ENCODE assay signal across 8 cellular contexts in genomic region chr12:109999983-110000505, GRCh38. TPM values are rescaled to one million over a fixed set of nuclear protein-coding genes. Genes with fewer than 3 reads are reported as not detected.
A peak's percentile ranks its signal among the peaks of the same experiment; 100 is the strongest.
DNase-seq lines count a peak whose midpoint lies in the region; ATAC-seq and TF ChIP-seq lines count a peak whose summit lies in the region.

No MANE protein-coding gene starts in this region.

- H3K27ac ChIP-seq in GM23248 (peak overlapping the region; percentile 43), trophoblast cell (ENCODE audit: low read depth, low read length) (no peak overlapping the region)

- no peak for TF ChIP-seq CTCF in WTC11 (IDR thresholded peaks at IDR 0.05)
- no peak for TF ChIP-seq CTCF in fibroblast of pulmonary artery (IDR thresholded peaks at IDR 0.05; ENCODE audit: low read length, missing control alignments)

- H2AK5ac ChIP-seq in trophoblast cell (ENCODE audit: low read length) = no peak overlapping the region

- no peak overlapping the region for H2BK120ac ChIP-seq in trophoblast cell (ENCODE audit: insufficient read depth, low read length, poor library complexity)

- peaks cover 23% of the 10 kb centered on the region for H3K4me1 Mint-ChIP-seq in WTC11

- H3K9me3 ChIP-seq in GM23248 (ENCODE audit: low read depth) = no peaks in the 10 kb centered on the region
- no peaks in the 10 kb centered on the region for H3K9me3 ChIP-seq in trophoblast cell (ENCODE audit: insufficient read depth, low read depth, low read length)

- in situ Hi-C loops in ACHN (cut with HindIII; ENCODE audit: low pct_ligation_motif_present, low pct_unique_long_range_greater_than_20kb, low sequenced_read_pairs) (no loop called here), GM23248 (cut with MboI) (no loop called here)

- peaks cover 43% of the 10 kb centered on the region for H3K4me1 ChIP-seq in GM23248 (ENCODE audit: insufficient read depth)
- H3K4me1 ChIP-seq in trophoblast cell (ENCODE audit: control insufficient read depth in 1 of 2, insufficient read depth in 2 of 2, low read length in 2 of 2) = peaks cover 0 to 4% of the 10 kb centered on the region in 2 experiments

- no peaks in the 10 kb centered on the region for H4K20me1 ChIP-seq in GM23248 (ENCODE audit: insufficient read depth)

- H3K36me3 Mint-ChIP-seq in WTC11 = no peaks in the 10 kb centered on the region

- no peak overlapping the region for H3K4ac ChIP-seq in trophoblast cell (ENCODE audit: low read depth, low read length)

- H3K4me2 ChIP-seq in GM23248 (ENCODE audit: unreplicated experiment) = peak overlapping the region; percentile 92
- H3K4me2 ChIP-seq in trophoblast cell (ENCODE audit: low read length) = peak overlapping the region; percentile 80

- no peaks in the 10 kb centered on the region for H3K9me2 ChIP-seq in GM23248 (ENCODE audit: insufficient read depth)

- no peaks in the 10 kb centered on the region for H3K9me3 Mint-ChIP-seq in WTC11

- H3K36me3 ChIP-seq in GM23248 (ENCODE audit: low read depth) = peaks cover 10% of the 10 kb centered on the region
- no peaks in the 10 kb centered on the region for H3K36me3 ChIP-seq in trophoblast cell (ENCODE audit: control insufficient read depth in 1 of 2, insufficient read depth in 2 of 2, low read length in 2 of 2)

- H3K79me2 ChIP-seq in GM23248 (ENCODE audit: insufficient read depth) = peaks cover 61% of the 10 kb centered on the region
- peaks cover 8% of the 10 kb centered on the region for H3K79me2 ChIP-seq in trophoblast cell (ENCODE audit: control insufficient read depth, insufficient read depth, low read length, poor library complexity)

- no peak for ATAC-seq in WTC11
- ATAC-seq in HG03521 (IDR thresholded peaks at IDR 0.05; ENCODE audit: unreplicated experiment) = no peak
- no peak for ATAC-seq in HG03159 (IDR thresholded peaks at IDR 0.05; ENCODE audit: unreplicated experiment)

- no peak overlapping the region for H4K12ac ChIP-seq in trophoblast cell (ENCODE audit: low read depth, low read length)

- WGBS in GM23248 (ENCODE audit: low coverage in 1 of 2, low lambda C conversion rate in 2 of 2, missing lambda C conversion rate in 2 of 2), 2 experiments = 0% methylated on average over 17 of the region's 17 CpGs
- no CpG with 5 or more reads among the region's 17 CpGs for WGBS in trophoblast cell (ENCODE audit: extremely low coverage, insufficient coverage, insufficient read length)

- H3K27ac Mint-ChIP-seq in WTC11 = no peak overlapping the region

- peak overlapping the region; percentile 98 for H3K4me3 Mint-ChIP-seq in WTC11

- H3K14ac ChIP-seq in trophoblast cell (ENCODE audit: low read length) = no peak overlapping the region

- no peak overlapping the region for H3K23ac ChIP-seq in trophoblast cell (ENCODE audit: low read length)

- H2BK12ac ChIP-seq in trophoblast cell (ENCODE audit: low read length) = no peak overlapping the region

- peaks cover 13% of the 10 kb centered on the region for H3K27me3 Mint-ChIP-seq in WTC11 (ENCODE audit: low read depth)

- H3F3A ChIP-seq in GM23248 (ENCODE audit: insufficient read depth) = peaks cover 64% of the 10 kb centered on the region

- H3K27me3 ChIP-seq in GM23248 (replicated peaks; ENCODE audit: insufficient read depth) (no peaks in the 10 kb centered on the region), trophoblast cell (ENCODE audit: insufficient read depth, low read length) (no peaks in the 10 kb centered on the region)

- H2BK5ac ChIP-seq in trophoblast cell (ENCODE audit: low read depth, low read length, poor library complexity) = no peak overlapping the region

- peak overlapping the region; percentile 58 for H2AFZ ChIP-seq in GM23248
- H2AFZ ChIP-seq in trophoblast cell (ENCODE audit: insufficient read depth, low read length, poor library complexity) = peak overlapping the region; percentile 2

- CTCF ChIA-PET in WTC11 (lab: Charles Lee) = no interaction called here

- H3K9ac ChIP-seq in GM23248 = peak overlapping the region; percentile 93
- peak overlapping the region; percentile 72 for H3K9ac ChIP-seq in trophoblast cell (ENCODE audit: low read length)

- peak overlapping the region; percentile 42 for H3K18ac ChIP-seq in trophoblast cell (ENCODE audit: low read length)

- no peak overlapping the region for H4K91ac ChIP-seq in trophoblast cell (ENCODE audit: low read depth, low read length)

- no peak overlapping the region for H4K8ac ChIP-seq in trophoblast cell (ENCODE audit: low read depth, low read length)

- DNase-seq in ACHN (peak; percentile 39), GM23248 (peak; percentile 79), WTC11 (ENCODE audit: low spot score) (peak; percentile 25), fibroblast of pulmonary artery (ENCODE audit: low read depth) (peak; percentile 48), trophoblast cell (peak; percentile 31 to 56), NCI-H128 (lab: John Stamatoyannopoulos, UW; ENCODE audit: unreplicated experiment) (no peak)

- H3K4me3 ChIP-seq in GM23248 = peak overlapping the region; percentile 96
- H3K4me3 ChIP-seq in fibroblast of pulmonary artery (replicated peaks; ENCODE audit: low read depth, low read length) = peak overlapping the region; percentile 82
- H3K4me3 ChIP-seq in trophoblast cell (ENCODE audit: low read depth, low read length) = peak overlapping the region; percentile 91

- peaks cover 8% of the 10 kb centered on the region for H3K79me1 ChIP-seq in trophoblast cell (ENCODE audit: low read length)

- POLR2A ChIA-PET in WTC11 (lab: Charles Lee) = no interaction called here

TF ChIP-seq in WTC11, 78 proteins besides CTCF, POLR2A, EP300 and RAD21 (continues in another document):
- TF ChIP-seq ZNF219 (CRISPR knock-in tag; IDR thresholded peaks at IDR 0.05; ENCODE audit: borderline replicate concordance) (no peak), GABPB1 (CRISPR knock-in tag; IDR thresholded peaks at IDR 0.05) (no peak), CBFB (CRISPR knock-in tag; IDR thresholded peaks at IDR 0.05; ENCODE audit: low read depth) (no peak), SMAD3 (CRISPR knock-in tag; IDR thresholded peaks at IDR 0.05; ENCODE audit: borderline replicate concordance) (no peak), TEAD4 (CRISPR knock-in tag; IDR thresholded peaks at IDR 0.05) (no peak), JAZF1 (CRISPR knock-in tag; IDR thresholded peaks at IDR 0.05) (no peak), ATF2 (CRISPR knock-in tag; IDR thresholded peaks at IDR 0.05; ENCODE audit: borderline replicate concordance, low read depth) (no peak), ZBTB21 (CRISPR knock-in tag; IDR thresholded peaks at IDR 0.05; ENCODE audit: borderline replicate concordance) (no peak)
- TF ChIP-seq, protein P1, sequence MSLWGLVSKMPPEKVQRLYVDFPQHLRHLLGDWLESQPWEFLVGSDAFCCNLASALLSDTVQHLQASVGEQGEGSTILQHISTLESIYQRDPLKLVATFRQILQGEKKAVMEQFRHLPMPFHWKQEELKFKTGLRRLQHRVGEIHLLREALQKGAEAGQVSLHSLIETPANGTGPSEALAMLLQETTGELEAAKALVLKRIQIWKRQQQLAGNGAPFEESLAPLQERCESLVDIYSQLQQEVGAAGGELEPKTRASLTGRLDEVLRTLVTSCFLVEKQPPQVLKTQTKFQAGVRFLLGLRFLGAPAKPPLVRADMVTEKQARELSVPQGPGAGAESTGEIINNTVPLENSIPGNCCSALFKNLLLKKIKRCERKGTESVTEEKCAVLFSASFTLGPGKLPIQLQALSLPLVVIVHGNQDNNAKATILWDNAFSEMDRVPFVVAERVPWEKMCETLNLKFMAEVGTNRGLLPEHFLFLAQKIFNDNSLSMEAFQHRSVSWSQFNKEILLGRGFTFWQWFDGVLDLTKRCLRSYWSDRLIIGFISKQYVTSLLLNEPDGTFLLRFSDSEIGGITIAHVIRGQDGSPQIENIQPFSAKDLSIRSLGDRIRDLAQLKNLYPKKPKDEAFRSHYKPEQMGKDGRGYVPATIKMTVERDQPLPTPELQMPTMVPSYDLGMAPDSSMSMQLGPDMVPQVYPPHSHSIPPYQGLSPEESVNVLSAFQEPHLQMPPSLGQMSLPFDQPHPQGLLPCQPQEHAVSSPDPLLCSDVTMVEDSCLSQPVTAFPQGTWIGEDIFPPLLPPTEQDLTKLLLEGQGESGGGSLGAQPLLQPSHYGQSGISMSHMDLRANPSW (CRISPR knock-in tag; conservative IDR thresholded peaks at IDR 0.05; ENCODE audit: low read depth) = no peak
- TF ChIP-seq, protein P2, sequence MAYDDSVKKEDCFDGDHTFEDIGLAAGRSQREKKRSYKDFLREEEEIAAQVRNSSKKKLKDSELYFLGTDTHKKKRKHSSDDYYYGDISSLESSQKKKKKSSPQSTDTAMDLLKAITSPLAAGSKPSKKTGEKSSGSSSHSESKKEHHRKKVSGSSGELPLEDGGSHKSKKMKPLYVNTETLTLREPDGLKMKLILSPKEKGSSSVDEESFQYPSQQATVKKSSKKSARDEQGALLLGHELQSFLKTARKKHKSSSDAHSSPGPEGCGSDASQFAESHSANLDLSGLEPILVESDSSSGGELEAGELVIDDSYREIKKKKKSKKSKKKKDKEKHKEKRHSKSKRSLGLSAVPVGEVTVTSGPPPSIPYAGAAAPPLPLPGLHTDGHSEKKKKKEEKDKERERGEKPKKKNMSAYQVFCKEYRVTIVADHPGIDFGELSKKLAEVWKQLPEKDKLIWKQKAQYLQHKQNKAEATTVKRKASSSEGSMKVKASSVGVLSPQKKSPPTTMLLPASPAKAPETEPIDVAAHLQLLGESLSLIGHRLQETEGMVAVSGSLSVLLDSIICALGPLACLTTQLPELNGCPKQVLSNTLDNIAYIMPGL (CRISPR knock-in tag; IDR thresholded peaks at IDR 0.05) = no peak

RNA-seq across cellular contexts. Expression of gene ANKRD13A, which starts 0.8 kb away (rescaled TPM):
- total RNA-seq in GM23248 (2014; rRNA removed; shearing (Covaris generic)) = 237 and 241 TPM in 2 replicates
- polyA plus RNA-seq in GM23248 (2016; fragmentation: Nextera tagmentation; extraction: Ambion mirVana) = 74.8 and 77.3 TPM in 2 replicates
- total RNA-seq in WTC11 (2021) = 17.6 to 22.4 TPM (median 18.3 TPM) in 3 replicates
- 20.1 TPM in 2 replicates for polyA plus RNA-seq in trophoblast cell (2013)

RNA-seq across cellular contexts. Expression of gene GIT2, which starts 3.9 kb away (rescaled TPM):
- 23.4 and 26.4 TPM in 2 replicates for total RNA-seq in GM23248 (2014; rRNA removed; shearing (Covaris generic))
- polyA plus RNA-seq in GM23248 (2016; fragmentation: Nextera tagmentation; extraction: Ambion mirVana) = 42.1 TPM in 2 replicates
- total RNA-seq in WTC11 (2021) = 21.4 to 22.3 TPM (median 21.7 TPM) in 3 replicates
- polyA plus RNA-seq in trophoblast cell (2013) = 13.6 and 15.0 TPM in 2 replicates

RNA-seq across cellular contexts. Expression of gene C12orf76, which starts 48.3 kb away (rescaled TPM):
- 21.2 and 29.7 TPM in 2 replicates for total RNA-seq in GM23248 (2014; rRNA removed; shearing (Covaris generic))
- 8.5 and 12.3 TPM in 2 replicates for polyA plus RNA-seq in GM23248 (2016; fragmentation: Nextera tagmentation; extraction: Ambion mirVana)
- total RNA-seq in WTC11 (2021) = 17.6 to 18.6 TPM (median 18.3 TPM) in 3 replicates
- 7.9 and 8.3 TPM in 2 replicates for polyA plus RNA-seq in trophoblast cell (2013)

Comparison
In these comparisons a context has a peak if more than half of its experiments do, and no peak if none do; other contexts are left out.
1. RNA of gene ANKRD13A, which starts 0.8 kb away (total RNA-seq): 237 to 241 TPM in GM23248; 17.6 to 22.4 TPM in WTC11; every median in the first group is over 10 times any median in the second.
2. Peak in every context shown above with its lines, with median percentiles within 50 percentile points of each other: H3K4me3 ChIP-seq.